12 cellular contexts compared by ENCODE assay signal in genomic region chr5:96743805-96744559, GRCh38.
DNase-seq lines count a peak whose midpoint lies in the region; ATAC-seq and TF ChIP-seq lines count a peak whose summit lies in the region.
"Had no signal": no experiment of that assay in that cellular context is flagged by ENCODE, and none has a peak within 500 bp of the region (broad histone marks: within the 10 kb centered on the region; RNA-seq: fewer than 3 reads in every experiment).

No MANE protein-coding gene starts in this region.

- no peak for TF ChIP-seq CTCF in HCT116 (IDR thresholded peaks at IDR 0.05 in 2 of 3, conservative IDR thresholded peaks at IDR 0.05 in 1 of 3; ENCODE audit: borderline replicate concordance in 1 of 3, insufficient read depth in 1 of 3, low read depth in 2 of 3, low read length in 2 of 3)
- TF ChIP-seq CTCF in chondrocyte (IDR thresholded peaks at IDR 0.05): no peak

- no peak overlapping the region for H3K4me3 ChIP-seq in ACC112 (ENCODE audit: low read depth, low read length)
- no peak overlapping the region for H3K4me3 ChIP-seq in HCT116 (replicated peaks in 1 of 2; ENCODE audit: low read depth in 1 of 2, low read length in 2 of 2)
- H3K4me3 ChIP-seq: right lobe of liver had no signal

- H3K36me3 Mint-ChIP-seq in chondrocyte (ENCODE audit: low read depth): peaks cover 38% of the 10 kb centered on the region
- H3K36me3 Mint-ChIP-seq in natural killer cell treated with Interleukin-12 subunit alpha and Interleukin-12 subunit beta and Interleukin-15 and Interleukin-18, amount 100 ng/mL, for 72 hours: peaks cover 23% of the 10 kb centered on the region

- POLR2A ChIA-PET in HCT116 (lab: Charles Lee): no interaction called here

- TF ChIP-seq POLR2A in HCT116 (IDR thresholded peaks at IDR 0.05; ENCODE audit: borderline replicate concordance, extremely low read depth, insufficient read depth, insufficient read length): no peak

- peak overlapping the region; percentile 19; the same call in 1 of the 2 replicates for H3K4me2 ChIP-seq in HCT116 (ENCODE audit: low read length)
- H3K4me2 ChIP-seq: SK-N-SH had no signal

- CTCF ChIA-PET in HCT116 (lab: Charles Lee): interaction anchor here (2.9 to 3.1 kb wide), 2 partner anchors 8 to 130 kb away, joined by 12 to 15 read pairs; no protein-coding TSS in a partner anchor

- H3K79me2 ChIP-seq in ACC112 (ENCODE audit: control insufficient read depth, insufficient read depth, low read length, unreplicated experiment) (peaks cover 3% of the 10 kb centered on the region), HCT116 (ENCODE audit: insufficient read depth, low read length) (no peaks in the 10 kb centered on the region)

- H3K27me3 Mint-ChIP-seq in chondrocyte (ENCODE audit: low read depth): no peaks in the 10 kb centered on the region
- H3K27me3 Mint-ChIP-seq in natural killer cell treated with Interleukin-12 subunit alpha and Interleukin-12 subunit beta and Interleukin-15 and Interleukin-18, amount 100 ng/mL, for 72 hours: no peaks in the 10 kb centered on the region
- H3K27me3 Mint-ChIP-seq: CD4-positive, alpha-beta T cell had no signal

- no peak overlapping the region for H3K4me3 Mint-ChIP-seq in chondrocyte (ENCODE audit: unreplicated experiment)
- no peak overlapping the region for H3K4me3 Mint-ChIP-seq in natural killer cell treated with Interleukin-12 subunit alpha and Interleukin-12 subunit beta and Interleukin-15 and Interleukin-18, amount 100 ng/mL, for 72 hours
- H3K4me3 Mint-ChIP-seq: CD4-positive, alpha-beta T cell had no signal

- H3K27me3 ChIP-seq in ACC112 (ENCODE audit: insufficient read depth, low read length): no peaks in the 10 kb centered on the region
- no peaks in the 10 kb centered on the region for H3K27me3 ChIP-seq in HCT116 (ENCODE audit: insufficient read depth, low read length)
- H3K27me3 ChIP-seq: right lobe of liver had no signal

- DNase-seq in HCT116 (ENCODE audit: low read depth, low spot score): no peak
- DNase-seq in chondrocyte (ENCODE audit: low spot score): no peak
- DNase-seq in natural killer cell treated with Interleukin-12 subunit alpha and Interleukin-12 subunit beta and Interleukin-15 and Interleukin-18, amount 100 ng/mL, for 72 hours (ENCODE audit: low spot score): no peak
- no peak for DNase-seq in activated CD8-positive, alpha-beta memory T cell treated with anti-CD3 and anti-CD28 coated beads, Interleukin-2, amount 50 U/mL, for 4 hours
- DNase-seq: activated CD4-positive, CD25-positive, alpha-beta regulatory T cell treated with anti-CD3 and anti-CD28 coated beads, Interleukin-2, amount 50 U/mL, for 72 hours; CD4-positive, alpha-beta T cell; SK-N-SH had no signal

- H3K27ac Mint-ChIP-seq in chondrocyte (ENCODE audit: unreplicated experiment): peak overlapping the region; percentile 67
- H3K27ac Mint-ChIP-seq in natural killer cell treated with Interleukin-12 subunit alpha and Interleukin-12 subunit beta and Interleukin-15 and Interleukin-18, amount 100 ng/mL, for 72 hours: peak overlapping the region; percentile 45 to 83
- H3K27ac Mint-ChIP-seq: CD4-positive, alpha-beta T cell had no signal

- H3K9me3 ChIP-seq in HCT116 (ENCODE audit: control insufficient read depth in 1 of 2, insufficient read depth in 1 of 2, low read depth in 1 of 2, low read length in 2 of 2): no peaks in the 10 kb centered on the region
- H3K9me3 ChIP-seq: right lobe of liver, SK-N-SH had no signal

- H3K9me2 ChIP-seq in HCT116 (ENCODE audit: insufficient read depth): no peaks in the 10 kb centered on the region
- H3K9me2 ChIP-seq: SK-N-SH had no signal

- TF ChIP-seq RAD21 in HCT116 (IDR thresholded peaks at IDR 0.05; ENCODE audit: low read depth): no peak

- no peaks in the 10 kb centered on the region for H3K9me3 Mint-ChIP-seq in chondrocyte (ENCODE audit: low read depth)
- H3K9me3 Mint-ChIP-seq in natural killer cell treated with Interleukin-12 subunit alpha and Interleukin-12 subunit beta and Interleukin-15 and Interleukin-18, amount 100 ng/mL, for 72 hours: peaks cover 2% of the 10 kb centered on the region
- H3K9me3 Mint-ChIP-seq: CD4-positive, alpha-beta T cell had no signal

- H4K20me1 ChIP-seq in HCT116 (ENCODE audit: insufficient read depth): no peaks in the 10 kb centered on the region

- H3K27ac ChIP-seq in ACC112 (ENCODE audit: low read depth, low read length) (peak overlapping the region; percentile 43; the same call in 1 of the 2 replicates), HCT116 (ENCODE audit: low read depth, low read length) (no peak overlapping the region)
- H3K27ac ChIP-seq: right lobe of liver had no signal

- no peak overlapping the region for H2AFZ ChIP-seq in ACC112 (ENCODE audit: low read length, unreplicated experiment)
- H2AFZ ChIP-seq in HCT116 (ENCODE audit: low read depth, low read length, poor library complexity, severe bottlenecking): no peak overlapping the region

- RAD21 ChIA-PET in HCT116 (lab: Charles Lee; ENCODE audit: low non-redundant PET in 1 of 2, low total read pairs in 2 of 2, uncharacterized antibody in 2 of 2, unreplicated experiment in 2 of 2): no interaction called here

- H3K9ac ChIP-seq in HCT116 (ENCODE audit: low read length): no peak overlapping the region
- H3K9ac ChIP-seq: SK-N-SH had no signal

- H3K36me3 ChIP-seq in ACC112 (ENCODE audit: insufficient read depth, low read length): peaks cover 80% of the 10 kb centered on the region
- peaks cover 23 to 26% of the 10 kb centered on the region in 2 experiments for H3K36me3 ChIP-seq in HCT116 (ENCODE audit: control insufficient read depth in 1 of 2, insufficient read depth in 2 of 2, low read length in 2 of 2)

- H3K4me1 Mint-ChIP-seq in chondrocyte (ENCODE audit: low read depth): peaks cover 5% of the 10 kb centered on the region
- peaks cover 10 to 17% of the 10 kb centered on the region in 2 donors for H3K4me1 Mint-ChIP-seq in natural killer cell treated with Interleukin-12 subunit alpha and Interleukin-12 subunit beta and Interleukin-15 and Interleukin-18, amount 100 ng/mL, for 72 hours (ENCODE audit: low read depth in 2 of 2)

- BruUV-seq in HCT116 (replicated peaks; lab: Mats Ljungman, UMichigan): no TSS peak

- peaks cover 12% of the 10 kb centered on the region for H3K4me1 ChIP-seq in ACC112 (ENCODE audit: control insufficient read depth, insufficient read depth, low read length, unreplicated experiment)
- peaks cover 0 to 6% of the 10 kb centered on the region in 2 experiments; a peak in 2 of 4 replicates for H3K4me1 ChIP-seq in HCT116 (ENCODE audit: control insufficient read depth in 1 of 2, insufficient read depth in 2 of 2, low read length in 2 of 2)
- H3K4me1 ChIP-seq: right lobe of liver had no signal

- intact Hi-C loops in HCT116 (cut with micrococcal nuclease): no loop called here

- ATAC-seq in HCT116 (no peak), HG02759 (IDR thresholded peaks at IDR 0.05; ENCODE audit: unreplicated experiment) (no peak), HG02678 (IDR thresholded peaks at IDR 0.05; ENCODE audit: unreplicated experiment) (no peak), GM21786 (IDR thresholded peaks at IDR 0.05; ENCODE audit: unreplicated experiment) (no peak)
- ATAC-seq in natural killer cell treated with Interleukin-12 subunit alpha and Interleukin-12 subunit beta and Interleukin-15 and Interleukin-18, amount 100 ng/mL, for 72 hours: no peak

TF ChIP-seq in HCT116, 20 proteins besides CTCF, POLR2A, EP300 and RAD21:
- TF ChIP-seq JUND (IDR thresholded peaks at IDR 0.05) (no peak), ATF3 (IDR thresholded peaks at IDR 0.05) (no peak), MAX (IDR thresholded peaks at IDR 0.05) (no peak), EZH2phosphoT487 (IDR thresholded peaks at IDR 0.05; ENCODE audit: borderline replicate concordance) (no peak), ZFX (IDR thresholded peaks at IDR 0.05) (no peak), FOSL1 (IDR thresholded peaks at IDR 0.05; ENCODE audit: low read depth) (no peak), ELF1 (IDR thresholded peaks at IDR 0.05; ENCODE audit: borderline replicate concordance, low read depth) (no peak)
- TF ChIP-seq, protein P1, sequence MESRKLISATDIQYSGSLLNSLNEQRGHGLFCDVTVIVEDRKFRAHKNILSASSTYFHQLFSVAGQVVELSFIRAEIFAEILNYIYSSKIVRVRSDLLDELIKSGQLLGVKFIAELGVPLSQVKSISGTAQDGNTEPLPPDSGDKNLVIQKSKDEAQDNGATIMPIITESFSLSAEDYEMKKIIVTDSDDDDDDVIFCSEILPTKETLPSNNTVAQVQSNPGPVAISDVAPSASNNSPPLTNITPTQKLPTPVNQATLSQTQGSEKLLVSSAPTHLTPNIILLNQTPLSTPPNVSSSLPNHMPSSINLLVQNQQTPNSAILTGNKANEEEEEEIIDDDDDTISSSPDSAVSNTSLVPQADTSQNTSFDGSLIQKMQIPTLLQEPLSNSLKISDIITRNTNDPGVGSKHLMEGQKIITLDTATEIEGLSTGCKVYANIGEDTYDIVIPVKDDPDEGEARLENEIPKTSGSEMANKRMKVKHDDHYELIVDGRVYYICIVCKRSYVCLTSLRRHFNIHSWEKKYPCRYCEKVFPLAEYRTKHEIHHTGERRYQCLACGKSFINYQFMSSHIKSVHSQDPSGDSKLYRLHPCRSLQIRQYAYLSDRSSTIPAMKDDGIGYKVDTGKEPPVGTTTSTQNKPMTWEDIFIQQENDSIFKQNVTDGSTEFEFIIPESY (IDR thresholded peaks at IDR 0.05; ENCODE audit: extremely low read depth, insufficient replicate concordance, low read length): no peak
